In genomic region chr5:16427572-16427971, GRCh38 we compare ENCODE assay signal across 15 cellular contexts. TPM values are rescaled to one million over a fixed set of nuclear protein-coding genes. Genes with fewer than 3 reads are reported as not detected.
A peak's percentile ranks its signal among the peaks of the same experiment; 100 is the strongest.
DNase-seq lines count a peak whose midpoint lies in the region; ATAC-seq and TF ChIP-seq lines count a peak whose summit lies in the region.
"Had no signal": no experiment of that assay in that cellular context is flagged by ENCODE, and none has a peak within 500 bp of the region (broad histone marks: within the 10 kb centered on the region; RNA-seq: fewer than 3 reads in every experiment).

No MANE protein-coding gene starts in this region.

- peaks cover 3% of the 10 kb centered on the region for H3F3A ChIP-seq in neural progenitor cell (ENCODE audit: low read depth)

- peaks cover 5% of the 10 kb centered on the region for H3K27me3 Mint-ChIP-seq in neural progenitor cell (ENCODE audit: insufficient read depth, low read depth)
- peaks cover 4 to 10% of the 10 kb centered on the region in 2 donors for H3K27me3 Mint-ChIP-seq in stimulated activated naive B cell treated with anti-CD40 and anti-IgM and Interleukin-4, amounts not matched to agents 10 μg/mL and 1 μg/mL and 100 μg/mL, for 72 hours

- no peak overlapping the region for H3K4me3 ChIP-seq in neural progenitor cell

- H2AFZ ChIP-seq in neural progenitor cell (replicated peaks), result peak overlapping the region; percentile 22

- no peak for ATAC-seq in stimulated activated naive B cell treated with anti-CD40 and anti-IgM and Interleukin-4, amounts not matched to agents 10 μg/mL and 1 μg/mL and 100 μg/mL, for 72 hours (replicated peaks)
- ATAC-seq in HG03108 (IDR thresholded peaks at IDR 0.05; ENCODE audit: unreplicated experiment), result no peak
- ATAC-seq: Right ventricle myocardium inferior had no signal

- H3K4me1 ChIP-seq in neural progenitor cell, result peaks cover 22% of the 10 kb centered on the region

- no peak overlapping the region for H3K27ac Mint-ChIP-seq in neural progenitor cell
- no peak overlapping the region for H3K27ac Mint-ChIP-seq in stimulated activated naive B cell treated with anti-CD40 and anti-IgM and Interleukin-4, amounts not matched to agents 10 μg/mL and 1 μg/mL and 100 μg/mL, for 72 hours
- H3K27ac Mint-ChIP-seq: B cell; CD4-positive, alpha-beta T cell had no signal

- no peaks in the 10 kb centered on the region for H3K9me3 Mint-ChIP-seq in neural progenitor cell
- H3K9me3 Mint-ChIP-seq in stimulated activated naive B cell treated with anti-CD40 and anti-IgM and Interleukin-4, amounts not matched to agents 10 μg/mL and 1 μg/mL and 100 μg/mL, for 72 hours, result no peaks in the 10 kb centered on the region
- H3K9me3 Mint-ChIP-seq: CD4-positive, alpha-beta T cell had no signal

- H4K20me1 ChIP-seq in neural progenitor cell (ENCODE audit: low read depth), result no peaks in the 10 kb centered on the region

- H3K4me1 Mint-ChIP-seq in neural progenitor cell, result peaks cover 47% of the 10 kb centered on the region
- no peaks in the 10 kb centered on the region for H3K4me1 Mint-ChIP-seq in stimulated activated naive B cell treated with anti-CD40 and anti-IgM and Interleukin-4, amounts not matched to agents 10 μg/mL and 1 μg/mL and 100 μg/mL, for 72 hours
- H3K4me1 Mint-ChIP-seq: B cell had no signal

- peak overlapping the region; percentile 45 for H3K4me2 ChIP-seq in neural progenitor cell

- H3K79me2 ChIP-seq in neural progenitor cell (ENCODE audit: low read depth), result no peaks in the 10 kb centered on the region

- H3K9ac ChIP-seq in neural progenitor cell, result no peak overlapping the region

- H3K4me3 Mint-ChIP-seq in neural progenitor cell, result no peak overlapping the region
- H3K4me3 Mint-ChIP-seq in stimulated activated naive B cell treated with anti-CD40 and anti-IgM and Interleukin-4, amounts not matched to agents 10 μg/mL and 1 μg/mL and 100 μg/mL, for 72 hours, result no peak overlapping the region
- H3K4me3 Mint-ChIP-seq: B cell; CD4-positive, alpha-beta T cell had no signal

- TF ChIP-seq CTCF in neural progenitor cell (IDR thresholded peaks at IDR 0.05), result no peak

- H3K27me3 ChIP-seq in neural progenitor cell, result no peaks in the 10 kb centered on the region

- no peaks in the 10 kb centered on the region for H3K36me3 ChIP-seq in neural progenitor cell

- no peaks in the 10 kb centered on the region for H3K36me3 Mint-ChIP-seq in neural progenitor cell
- no peaks in the 10 kb centered on the region for H3K36me3 Mint-ChIP-seq in stimulated activated naive B cell treated with anti-CD40 and anti-IgM and Interleukin-4, amounts not matched to agents 10 μg/mL and 1 μg/mL and 100 μg/mL, for 72 hours

- no peaks in the 10 kb centered on the region for H3K9me3 ChIP-seq in neural progenitor cell (ENCODE audit: low read depth)

- H3K27ac ChIP-seq in neural progenitor cell, result no peak overlapping the region

- peak; percentile 39 for DNase-seq in NCI-H345 (lab: John Stamatoyannopoulos, UW)
- DNase-seq in NCI-H345 treated with DMSO at 0.1 percent for 48 hours (lab: John Stamatoyannopoulos, UW; ENCODE audit: unreplicated experiment), result no peak
- peak; percentile 5 for DNase-seq in cerebellum (ENCODE audit: low spot score)
- DNase-seq in neural progenitor cell (ENCODE audit: low spot score), result peak; percentile 32
- no peak for DNase-seq in stimulated activated naive B cell treated with anti-CD40 and anti-IgM and Interleukin-4, amounts not matched to agents 10 μg/mL and 1 μg/mL and 100 μg/mL, for 72 hours
- no peak for DNase-seq in NK-92 (lab: John Stamatoyannopoulos, UW; ENCODE audit: unreplicated experiment)
- no peak for DNase-seq in COLO829 (ENCODE audit: low spot score)
- DNase-seq: CD4-positive, alpha-beta T cell; DMS79 treated with DMSO at 0.1 percent for 48 hours; GDM1; NCI-H187; NCI-H526 had no signal

RNA-seq across cellular contexts. Expression of gene ZNF622, which starts 38.0 kb away (rescaled TPM):
- total RNA-seq in cerebellum, result 15.8 TPM
- 14.6 and 21.8 TPM in 2 replicates for total RNA-seq in neural progenitor cell (ENCODE audit: low replicate concordance)

Comparison
In these comparisons a context has a peak if more than half of its experiments do, and no peak if none do; other contexts are left out.
1. DNase-seq: peak in NCI-H345 (single experiment), cerebellum (single experiment) and neural progenitor cell (single experiment); none in NCI-H345 treated with DMSO at 0.1 percent for 48 hours (single experiment), stimulated activated naive B cell treated with anti-CD40 and anti-IgM and Interleukin-4, amounts not matched to agents 10 μg/mL and 1 μg/mL and 100 μg/mL, for 72 hours (single experiment), NK-92 (single experiment) and COLO829 (single experiment).